ENCODE assay signal across 20 cellular contexts in the genomic region with DNA sequence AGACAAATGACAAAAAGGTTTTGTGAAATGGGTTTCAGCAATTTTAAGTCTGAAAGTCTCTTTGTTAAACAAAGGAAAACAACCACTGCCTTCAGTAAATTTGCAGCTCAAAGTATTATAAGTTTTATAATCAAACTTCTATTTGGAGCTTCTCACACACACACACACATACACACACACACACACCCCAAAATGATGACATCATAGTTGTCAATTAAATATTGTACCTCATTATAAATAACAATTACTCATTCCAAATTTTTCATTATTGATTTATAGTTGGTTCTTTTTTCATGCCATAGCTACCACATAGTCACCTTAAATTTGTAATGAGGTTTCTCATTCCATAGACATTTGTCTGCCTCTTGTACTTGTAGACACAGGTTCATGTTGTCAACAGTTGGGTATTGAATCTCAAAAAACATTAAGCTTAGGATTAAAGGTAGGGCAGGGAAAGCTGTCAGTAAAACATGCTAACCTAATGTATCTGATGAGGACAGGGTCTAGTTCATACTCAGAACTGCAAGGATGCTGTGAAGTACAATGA. TPM values are rescaled to one million over a fixed set of nuclear protein-coding genes. Genes with fewer than 3 reads are reported as not detected.
DNase-seq lines count a peak whose midpoint lies in the region; ATAC-seq, FAIRE-seq and TF ChIP-seq lines count a peak whose summit lies in the region.
"Had no signal": no experiment of that assay in that cellular context is flagged by ENCODE, and none has a peak within 500 bp of the region (broad histone marks: within the 10 kb centered on the region; RNA-seq: fewer than 3 reads in every experiment).

No MANE protein-coding gene starts in this region.

- H3K4me3 ChIP-seq in HepG2 (replicated peaks in 1 of 3; ENCODE audit: insufficient read depth in 1 of 3, low read depth in 2 of 3, low read length in 3 of 3) (no peak overlapping the region), right lobe of liver (no peak overlapping the region), GM12878 (no peak overlapping the region)
- H3K4me3 ChIP-seq: BLaER1, HAP-1 had no signal

- H3K4me2 ChIP-seq in HepG2 (ENCODE audit: low read depth, low read length) (no peak overlapping the region), GM12878 (ENCODE audit: control insufficient read depth, insufficient read depth) (no peak overlapping the region)
- H3K4me2 ChIP-seq: BLaER1 had no signal

- POLR2A ChIA-PET in HepG2 (lab: Yijun Ruan, JAX) = no interaction called here
- POLR2A ChIA-PET in GM12878 (lab: Charles Lee) = no interaction called here

- FAIRE-seq in HepG2 (lab: Jason Lieb, UNC) (no peak), GM12878 (lab: Jason Lieb, UNC) (no peak)
- FAIRE-seq: GM12892, GM18507, H1 had no signal

- TF ChIP-seq RAD21 in HepG2 (CRISPR knock-in tag; IDR thresholded peaks at IDR 0.05) (no peak), GM12878 (IDR thresholded peaks at IDR 0.05; ENCODE audit: insufficient read depth, low read depth, low read length) (no peak)

- CTCF ChIA-PET in HepG2 (lab: Yijun Ruan, JAX; ENCODE audit: low intra/inter-chr PET ratio, low total read pairs) (no interaction called here), GM12878 (lab: Yijun Ruan, JAX) (interaction anchor here (0.6 to 0.8 kb wide), 2 partner anchors 9 to 14 kb away, joined by 3 read pairs; no protein-coding TSS in a partner anchor)

- no peak overlapping the region for H2AFZ ChIP-seq in HepG2 (ENCODE audit: low read length)
- H2AFZ ChIP-seq in GM12878 (ENCODE audit: control insufficient read depth, low read depth, low read length) = no peak overlapping the region

- peaks cover 12% of the 10 kb centered on the region for H3K4me1 Mint-ChIP-seq in neural crest cell

- BruUV-seq in HepG2 (replicated peaks; lab: Mats Ljungman, UMichigan) = no TSS peak
- no TSS peak for BruUV-seq in GM12878 (replicated peaks; lab: Mats Ljungman, UMichigan)

- peaks cover 4 to 49% of the 10 kb centered on the region in 2 experiments for H3K27me3 ChIP-seq in HepG2 (ENCODE audit: control insufficient read depth in 1 of 2, insufficient read depth in 2 of 2, low read length in 2 of 2)
- peaks cover 0 to 25% of the 10 kb centered on the region in 2 donors for H3K27me3 ChIP-seq in right lobe of liver
- peaks cover 8 to 9% of the 10 kb centered on the region in 2 experiments for H3K27me3 ChIP-seq in GM12878 (replicated peaks in 1 of 2; ENCODE audit: control insufficient read depth in 2 of 2, insufficient read depth in 2 of 2, low read length in 1 of 2)

- peaks cover 7% of the 10 kb centered on the region; the same call in 1 of the 2 replicates for H3K4me1 ChIP-seq in HepG2 (ENCODE audit: insufficient read depth, low read length)
- peaks cover 0 to 21% (median 0%) of the 10 kb centered on the region in 4 donors for H3K4me1 ChIP-seq in right lobe of liver
- H3K4me1 ChIP-seq in GM12878 (ENCODE audit: control insufficient read depth, insufficient read depth, low read length) = no peaks in the 10 kb centered on the region

- H3K79me2 ChIP-seq in HepG2 (ENCODE audit: insufficient read depth, low read length) (no peaks in the 10 kb centered on the region), GM12878 (ENCODE audit: control insufficient read depth, insufficient read depth, low read length) (no peaks in the 10 kb centered on the region)

- TF ChIP-seq POLR2A in HepG2 (IDR thresholded peaks at IDR 0.05; ENCODE audit: insufficient read depth in 1 of 2, low read depth in 2 of 2, low read length in 2 of 2) (no peak), right lobe of liver (IDR thresholded peaks at IDR 0.05) (no peak), GM12878 (IDR thresholded peaks at IDR 0.05; ENCODE audit: low read depth, low read length) (no peak)

- H3K36me3 ChIP-seq in HepG2 (replicated peaks in 1 of 2; ENCODE audit: control insufficient read depth in 1 of 2, insufficient read depth in 2 of 2, low read length in 2 of 2) (no peaks in the 10 kb centered on the region), right lobe of liver (no peaks in the 10 kb centered on the region), GM12878 (ENCODE audit: control insufficient read depth in 2 of 2, insufficient read depth in 2 of 2, low read length in 1 of 2) (no peaks in the 10 kb centered on the region)
- H3K36me3 ChIP-seq: BLaER1, HAP-1 had no signal

- DNase-seq in HepG2 (ENCODE audit: low spot score) (no peak), right lobe of liver (no peak), GM12878 (ENCODE audit: low read depth, low spot score) (no peak), epithelial cell of prostate (ENCODE audit: low read depth, low spot score) (peak; percentile 29), neural crest cell (ENCODE audit: low read depth, low spot score) (no peak), putamen (ENCODE audit: low spot score) (no peak)
- DNase-seq in stimulated activated naive CD8-positive, alpha-beta T cell treated with anti-CD3 and anti-CD28 coated beads, Interleukin-15, Interleukin-2, amounts not matched to agents 100 U/mL and 50 U/mL, for 24 hours = no peak
- DNase-seq: 8988T; CD4-positive, alpha-beta memory T cell; DMS79 treated with DMSO at 0.1 percent for 48 hours; IMR-90; Karpas-422; KBM-7 had no signal

- in situ Hi-C loops in HepG2 (cut with HindIII; ENCODE audit: extremely low pct_ligation_motif_present, low pct_unique_long_range_greater_than_20kb) = no loop called here
- in situ Hi-C loops in GM12878 (cut with MboI) = no loop called here

- H3K27me3 Mint-ChIP-seq in neural crest cell (ENCODE audit: low read depth) = peaks cover 44% of the 10 kb centered on the region

- H3K9ac ChIP-seq in HepG2 (ENCODE audit: insufficient read depth, low read depth, low read length) = no peak overlapping the region
- no peak overlapping the region for H3K9ac ChIP-seq in GM12878 (ENCODE audit: control insufficient read depth, insufficient read depth, low read length)
- H3K9ac ChIP-seq: BLaER1 had no signal

- H3K9me3 ChIP-seq in HepG2 (ENCODE audit: low read length) = no peaks in the 10 kb centered on the region
- no peaks in the 10 kb centered on the region for H3K9me3 ChIP-seq in right lobe of liver
- H3K9me3 ChIP-seq in GM12878 (replicated peaks; ENCODE audit: control insufficient read depth, insufficient read depth, low read length) = no peaks in the 10 kb centered on the region
- H3K9me3 ChIP-seq: BLaER1, HAP-1 had no signal

- intact Hi-C loops in HepG2 (cut with micrococcal nuclease; ENCODE audit: unreplicated experiment) = loop anchor here (10.0 kb wide), 1 partner anchor 85 kb away; no protein-coding TSS in a partner anchor
- intact Hi-C loops in right lobe of liver (cut with DNase I) = no loop called here
- intact Hi-C loops in GM12878 (cut with micrococcal nuclease; ENCODE audit: unreplicated experiment) = no loop called here

- H3K27ac Mint-ChIP-seq in neural crest cell (ENCODE audit: unreplicated experiment) = no peak overlapping the region
- H3K27ac Mint-ChIP-seq: CD4-positive, alpha-beta memory T cell had no signal

- TF ChIP-seq EP300 in HepG2 (IDR thresholded peaks at IDR 0.05; ENCODE audit: low read depth in 2 of 2, low read length in 2 of 2) (no peak), HepG2 (CRISPR knock-in tag; IDR thresholded peaks at IDR 0.05; ENCODE audit: borderline replicate concordance) (no peak), GM12878 (IDR thresholded peaks at IDR 0.05; ENCODE audit: borderline replicate concordance in 1 of 2, control insufficient read depth in 1 of 2, low read depth in 2 of 2, low read length in 2 of 2) (no peak)

- TF ChIP-seq CTCF in HepG2 (CRISPR knock-in tag; IDR thresholded peaks at IDR 0.05) = no peak
- TF ChIP-seq CTCF in right lobe of liver (IDR thresholded peaks at IDR 0.05) = no peak
- no peak for TF ChIP-seq CTCF in GM12878 (IDR thresholded peaks at IDR 0.05 in 2 of 3, conservative IDR thresholded peaks at IDR 0.05 in 1 of 3; ENCODE audit: control insufficient read depth in 2 of 3, extremely low read depth in 1 of 3, insufficient read depth in 1 of 3, low read depth in 3 of 3, low read length in 3 of 3)
- no peak for TF ChIP-seq CTCF in neural crest cell (conservative IDR thresholded peaks at IDR 0.05)

- SMC1A ChIA-PET in GM12878 (lab: Charles Lee; ENCODE audit: uncharacterized antibody, unreplicated experiment) = interaction anchor here (1.1 kb wide), 1 partner anchor 8 kb away, joined by 3 read pairs; no protein-coding TSS in a partner anchor

- H3K9me3 Mint-ChIP-seq in neural crest cell = no peaks in the 10 kb centered on the region

- ATAC-seq in HepG2 (no peak), right lobe of liver (no peak), GM12878 (no peak), HG03457 (IDR thresholded peaks at IDR 0.05; ENCODE audit: unreplicated experiment) (no peak)
- ATAC-seq in stimulated activated naive CD8-positive, alpha-beta T cell treated with anti-CD3 and anti-CD28 coated beads, Interleukin-15, Interleukin-2, amounts not matched to agents 100 U/mL and 50 U/mL, for 24 hours = no peak

- H3K36me3 Mint-ChIP-seq in neural crest cell (ENCODE audit: low read depth) = no peaks in the 10 kb centered on the region
- H3K36me3 Mint-ChIP-seq: CD4-positive, alpha-beta memory T cell had no signal

- H3K27ac ChIP-seq in HepG2 (ENCODE audit: extremely low read length, insufficient read depth, low read length) (no peak overlapping the region), right lobe of liver (no peak overlapping the region), GM12878 (ENCODE audit: control insufficient read depth, insufficient read depth) (no peak overlapping the region), epithelial cell of prostate (no peak overlapping the region)
- H3K27ac ChIP-seq: BLaER1 had no signal

- RAD21 ChIA-PET in GM12878 (lab: Charles Lee; ENCODE audit: unreplicated experiment) = no interaction called here

- H4K20me1 ChIP-seq in HepG2 (ENCODE audit: insufficient read depth, low read length) (no peaks in the 10 kb centered on the region), GM12878 (ENCODE audit: control insufficient read depth, insufficient read depth) (no peaks in the 10 kb centered on the region)

- peak overlapping the region; percentile 56 for H3K4me3 Mint-ChIP-seq in neural crest cell
- H3K4me3 Mint-ChIP-seq: CD4-positive, alpha-beta memory T cell had no signal

RNA-seq across cellular contexts. Expression of a gene that starts 2.4 kb away (rescaled TPM):
- total RNA-seq in HepG2 (2016; rRNA removed; fragmentation: Illumina TruSeq; extraction: Trizol) (not detected in 2 replicates), right lobe of liver (not detected), GM12878 (2014; rRNA removed) (not detected in 2 replicates), GM12878 (2014; rRNA removed; fragmentation: Illumina TruSeq; extraction: Trizol) (not detected in 2 replicates), GM12878 (2021) (not detected in 2 replicates), neural crest cell (1.5 and 1.6 TPM in 2 replicates)
- not detected in 2 replicates for total RNA-seq in HepG2 (2016; cell fraction: cytosol; rRNA removed; fragmentation: Illumina TruSeq; extraction: Trizol; ENCODE audit: low read depth)
- not detected in 2 replicates for total RNA-seq in HepG2 (2016; cell fraction: insoluble cytoplasmic fraction; rRNA removed; fragmentation: Illumina TruSeq; extraction: Trizol)
- total RNA-seq in HepG2 (2016; cell fraction: membrane; rRNA removed; fragmentation: Illumina TruSeq; extraction: Trizol) = not detected in 2 replicates
- total RNA-seq in HepG2 (2016; cell fraction: nucleus; rRNA removed; fragmentation: Illumina TruSeq; extraction: Trizol) = not detected in 2 replicates
- polyA plus RNA-seq in HepG2 (2011; rRNA removed) (not detected in 2 replicates), GM12878 (2011; rRNA removed) (not detected in 2 replicates), GM12878 (2014; fragmentation: Illumina TruSeq; extraction: Trizol) (not detected in 2 replicates), GM12878 (2014; fragmentation: Nextera tagmentation; extraction: Ambion mirVana) (not detected), GM12878 (2014; rRNA removed) (not detected in 2 replicates), GM12878 (2016; fragmentation: Nextera tagmentation; extraction: Ambion mirVana) (not detected)
- polyA plus RNA-seq in HepG2 (2011; cell fraction: cytosol; rRNA removed) = not detected in 2 replicates
- not detected in 2 replicates for polyA plus RNA-seq in HepG2 (2011; cell fraction: nucleus; rRNA removed)
- not detected in 2 replicates for polyA plus RNA-seq in HepG2 (2012)
- polyA plus RNA-seq in HepG2 (2016; cell fraction: cytosol; fragmentation: Illumina TruSeq; extraction: Trizol; ENCODE audit: low read depth) = not detected in 2 replicates
- not detected in 2 replicates for polyA plus RNA-seq in HepG2 (2016; cell fraction: insoluble cytoplasmic fraction; fragmentation: Illumina TruSeq; extraction: Trizol; ENCODE audit: low read depth)
- polyA plus RNA-seq in HepG2 (2016; cell fraction: membrane; fragmentation: Illumina TruSeq; extraction: Trizol; ENCODE audit: low read depth) = not detected in 2 replicates
- not detected in 2 replicates for polyA plus RNA-seq in HepG2 (2016; cell fraction: nucleus; fragmentation: Illumina TruSeq; extraction: Trizol; ENCODE audit: insufficient read depth, low read depth)
- not detected in 2 replicates for polyA minus RNA-seq in HepG2 (2011; rRNA and poly(A)+ RNA removed; ENCODE audit: low replicate concordance)
- not detected in 2 replicates for polyA minus RNA-seq in HepG2 (2011; cell fraction: cytosol; rRNA and poly(A)+ RNA removed)
- polyA minus RNA-seq in HepG2 (2011; cell fraction: nucleus; rRNA and poly(A)+ RNA removed) = not detected in 2 replicates
- total RNA-seq in GM12878 (2013; cell fraction: nucleolus; rRNA removed) = not detected in 2 replicates
- polyA plus RNA-seq in GM12878 (2011; ENCODE audit: low read depth) = not detected
- polyA plus RNA-seq in GM12878 (2011; cell fraction: cytosol; rRNA removed) = not detected in 2 replicates
- polyA plus RNA-seq in GM12878 (2011; cell fraction: nucleus; rRNA removed) = not detected in 2 replicates
- not detected in 2 replicates for polyA plus RNA-seq in GM12878 (2012)
- not detected in 2 replicates for polyA minus RNA-seq in GM12878 (2011; rRNA and poly(A)+ RNA removed)
- not detected in 2 replicates for polyA minus RNA-seq in GM12878 (2011; cell fraction: cytosol; rRNA and poly(A)+ RNA removed)
- polyA minus RNA-seq in GM12878 (2011; cell fraction: nucleus; rRNA and poly(A)+ RNA removed) = not detected in 2 replicates
- total RNA-seq: CD4-positive, alpha-beta memory T cell had no signal
- polyA plus RNA-seq: CD14-positive monocyte; CD4-positive, alpha-beta memory T cell had no signal
